8 cellular contexts compared by ENCODE assay signal in genomic region chr2:71100195-71100964, GRCh38. TPM values are rescaled to one million over a fixed set of nuclear protein-coding genes. Genes with fewer than 3 reads are reported as not detected.
DNase-seq lines count a peak whose midpoint lies in the region; ATAC-seq and TF ChIP-seq lines count a peak whose summit lies in the region.

No MANE protein-coding gene starts in this region.

- DNase-seq in GDM1 (lab: John Stamatoyannopoulos, UW), result peak; percentile 48
- peak; percentile 69 for DNase-seq in RPMI7951 (ENCODE audit: low read depth)
- peak; percentile 28 for DNase-seq in activated gamma-delta T cell treated with anti-CD3 and anti-CD28 coated beads, Interleukin-2, amount 50 U/mL, for 16 hours (ENCODE audit: low read depth)
- peak in 41 of 42 donors; percentile 20 to 83 (median 56) for DNase-seq in head of caudate nucleus
- peak; percentile 8 for DNase-seq in putamen (ENCODE audit: low spot score)
- DNase-seq in OCI-M2 (lab: John Stamatoyannopoulos, UW; ENCODE audit: unreplicated experiment), result no peak

- intact Hi-C loops in head of caudate nucleus (cut with DNase I), result no loop called here

- ATAC-seq in GM18909 (IDR thresholded peaks at IDR 0.05; ENCODE audit: poor library complexity, unreplicated experiment), result no peak

- TF ChIP-seq EP300 in Ishikawa (IDR thresholded peaks at IDR 0.05; ENCODE audit: borderline replicate concordance), result no peak

- peak; percentile 64 for TF ChIP-seq RAD21 in Ishikawa (IDR thresholded peaks at IDR 0.05; ENCODE audit: low read depth)

TF ChIP-seq in Ishikawa, 13 proteins besides CTCF, POLR2A, EP300 and RAD21:
- TF ChIP-seq TCF12 (IDR thresholded peaks at IDR 0.05; ENCODE audit: low read depth) (no peak), YY1 (IDR thresholded peaks at IDR 0.05; ENCODE audit: low read depth) (peak; percentile 66), NFIC (IDR thresholded peaks at IDR 0.05) (no peak), ZBTB7A (IDR thresholded peaks at IDR 0.05; ENCODE audit: low read depth) (no peak), EGR1 (IDR thresholded peaks at IDR 0.05) (no peak), USF1 (IDR thresholded peaks at IDR 0.05) (no peak)
TF ChIP-seq in Ishikawa: peak in this region for 1.

RNA-seq across cellular contexts. Expression of gene MCEE, which starts 29.6 kb away (rescaled TPM):
- 20.2 and 28.6 TPM in 2 replicates for total RNA-seq in RPMI7951 (2014; rRNA removed; shearing (Covaris generic))

RNA-seq across cellular contexts. Expression of gene MPHOSPH10, which starts 30.1 kb away (rescaled TPM):
- 21.7 and 23.4 TPM in 2 replicates for total RNA-seq in RPMI7951 (2014; rRNA removed; shearing (Covaris generic))

RNA-seq across cellular contexts. Expression of gene NAGK, which starts 31.9 kb away (rescaled TPM):
- total RNA-seq in RPMI7951 (2014; rRNA removed; shearing (Covaris generic)), result 97.0 and 121 TPM in 2 replicates
